ENCODE assay signal across 16 cellular contexts in the genomic region with DNA sequence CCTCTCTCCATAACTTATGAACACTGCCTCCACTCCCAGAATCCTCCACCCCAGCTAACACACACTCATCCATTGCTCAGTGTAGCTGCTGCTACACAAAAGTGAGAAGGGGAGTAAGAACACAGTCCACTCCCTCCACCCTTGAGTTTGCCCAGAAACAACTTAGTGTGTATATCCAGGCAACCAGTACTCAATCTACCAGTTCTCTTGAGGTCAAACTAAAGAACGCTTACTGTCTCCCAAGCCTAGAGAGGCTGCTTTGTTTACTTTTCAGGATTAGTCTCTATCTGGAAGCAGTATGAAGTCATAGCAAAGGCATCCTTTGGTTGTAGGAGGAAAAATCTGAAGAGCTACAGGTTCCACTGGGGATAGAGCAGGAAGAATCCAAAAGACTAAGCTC.
DNase-seq lines count a peak whose midpoint lies in the region; ATAC-seq and TF ChIP-seq lines count a peak whose summit lies in the region.
"Had no signal": no experiment of that assay in that cellular context is flagged by ENCODE, and none has a peak within 500 bp of the region (broad histone marks: within the 10 kb centered on the region; RNA-seq: fewer than 3 reads in every experiment).

No MANE protein-coding gene starts in this region.

- H3K4me1 ChIP-seq in mesenchymal stem cell (ENCODE audit: control insufficient read depth, insufficient read depth, low read depth, low read length): no peaks in the 10 kb centered on the region
- H3K4me1 ChIP-seq: BLaER1 treated with 17β-estradiol and CSF1 and Interleukin-3, amounts not matched to agents 10 nM and 100 nM had no signal

- H2BK120ac ChIP-seq in mesenchymal stem cell (ENCODE audit: low read depth, low read length): no peak overlapping the region

- peak overlapping the region; percentile 48 to 74 for H3K18ac ChIP-seq in mesenchymal stem cell (ENCODE audit: low read depth in 1 of 2, low read length in 2 of 2)

- H3K27ac ChIP-seq in mesenchymal stem cell (ENCODE audit: low read length, poor library complexity, severe bottlenecking): no peak overlapping the region
- H3K27ac ChIP-seq: 22Rv1; BLaER1 treated with 17β-estradiol and CSF1 and Interleukin-3, amounts not matched to agents 10 nM and 100 nM had no signal

- CTCF ChIA-PET in activated naive CD4-positive, alpha-beta T cell treated with anti-CD3 and anti-CD28 coated beads for 36 hours (lab: Charles Lee): no interaction called here

- peak overlapping the region in 1 of 2 experiments; percentile 93 for H2BK12ac ChIP-seq in mesenchymal stem cell (ENCODE audit: low read length in 2 of 2)

- no peaks in the 10 kb centered on the region for H3K79me1 ChIP-seq in mesenchymal stem cell (replicated peaks; ENCODE audit: low read length, poor library complexity, severe bottlenecking)

- H3K27me3 ChIP-seq in mesenchymal stem cell (ENCODE audit: control insufficient read depth in 1 of 2, insufficient read depth in 1 of 2, low read length in 2 of 2): no peaks in the 10 kb centered on the region
- H3K27me3 ChIP-seq: BLaER1 treated with 17β-estradiol and CSF1 and Interleukin-3, amounts not matched to agents 10 nM and 100 nM had no signal

- no peak for ATAC-seq in HG03469 (IDR thresholded peaks at IDR 0.05; ENCODE audit: unreplicated experiment)
- ATAC-seq: HCT116 had no signal

- H3K36me3 Mint-ChIP-seq in activated naive CD4-positive, alpha-beta T cell treated with anti-CD3 and anti-CD28 coated beads for 36 hours (ENCODE audit: low read depth): no peaks in the 10 kb centered on the region

- 0% methylated on average over 1 of the region's 1 CpG for WGBS in mesenchymal stem cell

- no peak overlapping the region for H2AK5ac ChIP-seq in mesenchymal stem cell (ENCODE audit: low read length, severe bottlenecking)

- no peak overlapping the region for H3K4ac ChIP-seq in mesenchymal stem cell (ENCODE audit: low read depth in 1 of 2, low read length in 2 of 2)

- H3K4me3 ChIP-seq in fibroblast of mammary gland (ENCODE audit: control insufficient read depth, low read depth, low read length): no peak overlapping the region
- H3K4me3 ChIP-seq in mesenchymal stem cell (ENCODE audit: insufficient read depth in 1 of 2, low read depth in 1 of 2, low read length in 2 of 2): no peak overlapping the region
- H3K4me3 ChIP-seq: BLaER1 treated with 17β-estradiol and CSF1 and Interleukin-3, amounts not matched to agents 10 nM and 100 nM had no signal

- no peaks in the 10 kb centered on the region for H3K27me3 Mint-ChIP-seq in activated naive CD4-positive, alpha-beta T cell treated with anti-CD3 and anti-CD28 coated beads for 36 hours (ENCODE audit: low read depth)

- H3K4me1 Mint-ChIP-seq in activated naive CD4-positive, alpha-beta T cell treated with anti-CD3 and anti-CD28 coated beads for 36 hours (ENCODE audit: low read depth): no peaks in the 10 kb centered on the region

- TF ChIP-seq CTCF in fibroblast of mammary gland (conservative IDR thresholded peaks at IDR 0.05; ENCODE audit: control insufficient read depth, insufficient read depth, low read depth, low read length): no peak

- no peaks in the 10 kb centered on the region for H3K36me3 ChIP-seq in mesenchymal stem cell (ENCODE audit: control insufficient read depth in 1 of 2, insufficient read depth in 2 of 2, low read depth in 1 of 2, low read length in 2 of 2)
- H3K36me3 ChIP-seq: BLaER1 treated with 17β-estradiol and CSF1 and Interleukin-3, amounts not matched to agents 10 nM and 100 nM had no signal

- intact Hi-C loops in activated naive CD4-positive, alpha-beta T cell treated with anti-CD3 and anti-CD28 coated beads for 36 hours (cut with micrococcal nuclease): no loop called here

- H3K27ac Mint-ChIP-seq in activated naive CD4-positive, alpha-beta T cell treated with anti-CD3 and anti-CD28 coated beads for 36 hours: no peak overlapping the region

- H3K9ac ChIP-seq in mesenchymal stem cell (ENCODE audit: low read length): peak overlapping the region; percentile 49
- H3K9ac ChIP-seq: BLaER1 treated with 17β-estradiol and CSF1 and Interleukin-3, amounts not matched to agents 10 nM and 100 nM had no signal

- no peak overlapping the region for H2AFZ ChIP-seq in mesenchymal stem cell (ENCODE audit: low read depth, low read length)

- H3K14ac ChIP-seq in mesenchymal stem cell (ENCODE audit: low read length in 2 of 2): no peak overlapping the region

- no peak overlapping the region for H3K4me3 Mint-ChIP-seq in activated naive CD4-positive, alpha-beta T cell treated with anti-CD3 and anti-CD28 coated beads for 36 hours

- H3K23ac ChIP-seq in mesenchymal stem cell (ENCODE audit: low read length in 2 of 2): no peak overlapping the region

- DNase-seq in DMS53 (lab: John Stamatoyannopoulos, UW) (peak; percentile 55), HT1080 (ENCODE audit: low read depth) (peak; percentile 61), fibroblast of mammary gland (ENCODE audit: low read depth) (peak; percentile 55), mesenchymal stem cell (peak; percentile 97), AG20443 (ENCODE audit: low spot score) (no peak), NCI-H187 treated with DMSO at 0.1 percent for 48 hours (lab: John Stamatoyannopoulos, UW) (no peak)
- no peak for DNase-seq in activated naive CD4-positive, alpha-beta T cell treated with anti-CD3 and anti-CD28 coated beads for 36 hours
- DNase-seq: DMS 273 treated with DMSO at 0.1 percent for 48 hours, NCI-H1417, NCI-H2029, NCI-H524, SIG-M5 had no signal

- H4K8ac ChIP-seq in mesenchymal stem cell (ENCODE audit: low read length): no peak overlapping the region

- H3K9me3 ChIP-seq in mesenchymal stem cell (ENCODE audit: control insufficient read depth, low read length): no peaks in the 10 kb centered on the region
- H3K9me3 ChIP-seq: BLaER1 treated with 17β-estradiol and CSF1 and Interleukin-3, amounts not matched to agents 10 nM and 100 nM had no signal

- no peak overlapping the region for H2BK15ac ChIP-seq in mesenchymal stem cell (ENCODE audit: low read depth, poor library complexity, severe bottlenecking)

- H3K4me2 ChIP-seq in mesenchymal stem cell (ENCODE audit: low read length, poor library complexity, severe bottlenecking): no peak overlapping the region
- H3K4me2 ChIP-seq: BLaER1 treated with 17β-estradiol and CSF1 and Interleukin-3, amounts not matched to agents 10 nM and 100 nM had no signal

- H4K91ac ChIP-seq in mesenchymal stem cell (ENCODE audit: low read length): no peak overlapping the region

- H3K9me3 Mint-ChIP-seq in activated naive CD4-positive, alpha-beta T cell treated with anti-CD3 and anti-CD28 coated beads for 36 hours: peaks cover 3% of the 10 kb centered on the region

- H2BK5ac ChIP-seq in mesenchymal stem cell (ENCODE audit: low read depth, low read length, poor library complexity, severe bottlenecking): no peak overlapping the region

Comparison
In these comparisons a context has a peak if more than half of its experiments do, and no peak if none do; other contexts are left out.
1. DNase-seq: peak in DMS53 (single experiment), HT1080 (single experiment), fibroblast of mammary gland (single experiment) and mesenchymal stem cell (single experiment); none in AG20443 (single experiment), activated naive CD4-positive, alpha-beta T cell treated with anti-CD3 and anti-CD28 coated beads for 36 hours (single experiment) and NCI-H187 treated with DMSO at 0.1 percent for 48 hours (single experiment).